ENCODE assay signal across 30 cellular contexts in the genomic region with DNA sequence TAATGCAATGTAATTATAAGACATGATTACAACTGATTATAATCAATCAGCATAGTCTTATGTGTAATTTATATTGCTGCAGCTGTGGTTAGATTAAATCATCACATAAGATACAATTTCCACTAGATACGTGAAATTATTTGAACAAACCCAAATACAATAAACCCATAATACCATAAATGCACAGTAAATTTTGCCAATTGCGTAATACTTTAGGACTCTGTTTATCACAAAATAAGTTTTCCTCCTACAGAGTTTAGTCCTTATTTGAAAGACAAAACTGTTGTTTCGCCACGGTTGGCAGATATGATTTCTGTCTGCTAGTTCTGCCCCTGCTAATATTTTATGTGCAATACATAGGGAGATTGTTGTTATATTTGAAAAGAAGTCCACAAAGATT.
"Had no signal": no experiment of that assay in that cellular context is flagged by ENCODE, and none has a peak within 500 bp of the region (broad histone marks: within the 10 kb centered on the region; RNA-seq: fewer than 3 reads in every experiment).

No MANE protein-coding gene starts in this region.

- H3K9me3 ChIP-seq: body of pancreas, esophagus muscularis mucosa, gastroesophageal sphincter had no signal

- DNase-seq: activated B cell treated with CpG ODN at 0.5 μM for 24 hours; activated CD4-positive, alpha-beta T cell treated with anti-CD3 and anti-CD28 coated beads for 48 hours; activated CD4-positive, alpha-beta T cell treated with anti-CD3 and anti-CD28 coated beads, Interleukin-2, amount 50 U/mL, for 1 hour; activated CD4-positive, alpha-beta T cell treated with anti-CD3 and anti-CD28 coated beads, Interleukin-2, amount 50 U/mL, for 48 hours; activated CD8-positive, alpha-beta memory T cell treated with anti-CD3 and anti-CD28 coated beads for 24 hours; activated CD8-positive, alpha-beta T cell treated with anti-CD3 and anti-CD28 coated beads for 36 hours; activated effector memory CD4-positive, alpha-beta T cell treated with Interleukin-2 at 50 U/mL for 16 hours; activated gamma-delta T cell treated with Interleukin-2 at 50 U/mL for 16 hours; activated naive CD4-positive, alpha-beta T cell treated with anti-CD3 and anti-CD28 coated beads, Interleukin-2, amount 50 U/mL, for 16 hours; activated naive CD4-positive, alpha-beta T cell treated with Interleukin-2 at 50 U/mL for 16 hours; activated T-cell treated with anti-CD3 and anti-CD28 coated beads, Interleukin-2, amount 50 U/mL, for 4 hours; amniotic stem cell; anterior cingulate cortex; body of pancreas; caudate nucleus; cortex of kidney; dermis blood vessel endothelial cell; effector CD4-positive, alpha-beta T cell; effector memory CD8-positive, alpha-beta T cell; erythroblast; foreskin melanocyte; heart right ventricle; T-helper 17 cell; T1000; WERI-Rb-1 had no signal

- FAIRE-seq: colon had no signal

- H3K27me3 ChIP-seq: body of pancreas, esophagus muscularis mucosa, gastroesophageal sphincter, heart right ventricle had no signal

- H3K36me3 ChIP-seq: esophagus muscularis mucosa, gastroesophageal sphincter, heart right ventricle, WERI-Rb-1 had no signal

- ATAC-seq: activated CD4-positive, CD25-positive, alpha-beta regulatory T cell treated with anti-CD3 and anti-CD28 coated beads, Interleukin-2, amount 50 U/mL, for 24 hours; activated CD8-positive, alpha-beta T cell treated with anti-CD3 and anti-CD28 coated beads for 36 hours; activated T-cell treated with anti-CD3 and anti-CD28 coated beads, Interleukin-2, amount 50 U/mL, for 4 hours; activated T-helper 17 cell treated with anti-CD3 and anti-CD28 coated beads, Interleukin-2, amount 50 U/mL, for 72 hours; body of pancreas; effector memory CD8-positive, alpha-beta T cell; gastroesophageal sphincter; heart right ventricle; T-helper 17 cell had no signal

- H3K4me1 ChIP-seq: body of pancreas, heart right ventricle had no signal

- H3K27ac ChIP-seq: body of pancreas, esophagus muscularis mucosa, gastroesophageal sphincter, heart right ventricle, WERI-Rb-1 had no signal

- H3K4me3 ChIP-seq: body of pancreas, esophagus muscularis mucosa, gastroesophageal sphincter, heart right ventricle had no signal
